ENCODE assay signal across 8 cellular contexts in genomic region chr6:1424306-1424927, GRCh38. TPM values are rescaled to one million over a fixed set of nuclear protein-coding genes. Genes with fewer than 3 reads are reported as not detected.
DNase-seq lines count a peak whose midpoint lies in the region; ATAC-seq and TF ChIP-seq lines count a peak whose summit lies in the region.

No MANE protein-coding gene starts in this region.

- TF ChIP-seq CTCF in VCaP (conservative IDR thresholded peaks at IDR 0.05), result peak; percentile 81

- no peak overlapping the region for H3K27ac ChIP-seq in VCaP

- peak; percentile 49 for ATAC-seq in sciatic nerve

- intact Hi-C loops in sciatic nerve (cut with DNase I), result no loop called here

- peak; percentile 37 for DNase-seq in activated CD4-positive, alpha-beta T cell treated with anti-CD3 and anti-CD28 coated beads for 48 hours
- DNase-seq in activated CD4-positive, alpha-beta T cell treated with anti-CD3 and anti-CD28 coated beads, Interleukin-2, amount 50 U/mL, for 4 hours, result no peak
- DNase-seq in LHCN-M2 (ENCODE audit: low read depth), result peak; percentile 48
- peak; percentile 30 for DNase-seq in germinal center (ENCODE audit: low spot score)
- no peak for DNase-seq in sciatic nerve (ENCODE audit: low spot score)
- no peak for DNase-seq in DMS79 treated with DMSO at 0.1 percent for 48 hours (lab: John Stamatoyannopoulos, UW)
- DNase-seq in NCI-H146 (lab: John Stamatoyannopoulos, UW), result no peak

RNA-seq across cellular contexts. Expression of gene FOXF2, which starts 35.0 kb away (rescaled TPM):
- not detected in 2 replicates for total RNA-seq in LHCN-M2 (2014; rRNA removed)
- not detected for polyA plus RNA-seq in LHCN-M2 (2012)
- 0.58 TPM for total RNA-seq in sciatic nerve

Comparison
In these comparisons a context has a peak if more than half of its experiments do, and no peak if none do; other contexts are left out.
1. DNase-seq: peak in activated CD4-positive, alpha-beta T cell treated with anti-CD3 and anti-CD28 coated beads for 48 hours (single experiment), LHCN-M2 (single experiment) and germinal center (single experiment); none in activated CD4-positive, alpha-beta T cell treated with anti-CD3 and anti-CD28 coated beads, Interleukin-2, amount 50 U/mL, for 4 hours (0 of 2), sciatic nerve (single experiment), DMS79 treated with DMSO at 0.1 percent for 48 hours (single experiment) and NCI-H146 (single experiment).